In the genomic region with DNA sequence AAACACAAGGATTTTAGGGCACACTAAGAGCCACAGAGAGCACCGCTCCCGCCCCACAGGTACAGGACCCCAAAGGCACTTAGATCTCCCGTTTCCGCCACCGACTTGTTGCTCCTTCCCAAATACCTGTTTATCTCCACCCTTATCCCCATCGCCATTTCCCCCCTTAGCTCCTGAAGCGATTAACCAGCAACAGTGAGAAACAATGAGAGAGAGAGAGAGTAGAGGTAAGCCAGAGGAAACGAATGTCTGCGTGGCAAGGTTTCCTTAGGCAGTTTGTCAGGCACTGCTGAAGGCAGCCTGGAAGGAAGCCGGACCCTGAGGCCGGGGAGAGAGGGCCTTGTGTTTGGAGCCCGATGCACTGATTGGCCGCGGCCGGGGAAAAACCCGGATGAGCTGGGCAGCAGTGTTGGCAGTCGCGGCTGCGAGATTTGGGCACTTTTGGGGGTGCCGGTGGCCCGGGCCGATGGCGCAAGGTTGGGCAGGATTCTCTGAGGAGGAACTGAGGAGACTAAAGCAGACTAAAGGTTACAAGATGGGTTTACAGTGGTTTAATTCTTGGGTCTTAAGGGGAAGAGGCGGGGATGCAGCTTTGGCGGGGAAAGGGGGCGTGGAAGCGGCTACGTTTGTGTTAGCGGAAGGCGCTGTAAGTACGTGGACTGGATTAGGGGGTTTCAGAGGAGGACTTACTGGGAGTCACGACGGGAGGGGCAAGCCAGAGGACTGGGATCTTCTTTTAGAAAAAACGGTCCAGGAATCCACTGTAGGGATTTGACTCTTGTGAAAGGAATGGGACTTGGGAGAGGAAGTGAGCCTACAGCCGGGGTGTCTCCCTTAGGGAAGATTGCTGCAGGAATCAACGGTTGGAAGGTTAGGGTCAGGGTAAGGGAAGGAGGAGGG, we compare ENCODE assay signal across 8 cellular contexts. TPM values are rescaled to one million over a fixed set of nuclear protein-coding genes. Genes with fewer than 3 reads are reported as not detected.
DNase-seq lines count a peak whose midpoint lies in the region; ATAC-seq and TF ChIP-seq lines count a peak whose summit lies in the region.

A gene with protein sequence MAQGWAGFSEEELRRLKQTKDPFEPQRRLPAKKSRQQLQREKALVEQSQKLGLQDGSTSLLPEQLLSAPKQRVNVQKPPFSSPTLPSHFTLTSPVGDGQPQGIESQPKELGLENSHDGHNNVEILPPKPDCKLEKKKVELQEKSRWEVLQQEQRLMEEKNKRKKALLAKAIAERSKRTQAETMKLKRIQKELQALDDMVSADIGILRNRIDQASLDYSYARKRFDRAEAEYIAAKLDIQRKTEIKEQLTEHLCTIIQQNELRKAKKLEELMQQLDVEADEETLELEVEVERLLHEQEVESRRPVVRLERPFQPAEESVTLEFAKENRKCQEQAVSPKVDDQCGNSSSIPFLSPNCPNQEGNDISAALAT (plus strand): TSS at position 409 of the 900 bp plus-strand sequence. CDS start 58 bp downstream, at position 467.

- H3K9ac ChIP-seq in fibroblast of lung (ENCODE audit: insufficient read depth, low read length), result peak within 1 kb of the TSS; percentile 95

- no peaks in the 10 kb centered on the region for H3K9me3 Mint-ChIP-seq in activated T-cell treated with anti-CD3 and anti-CD28 coated beads, Interleukin-2, amount 50 U/mL, for 72 hours
- H3K9me3 Mint-ChIP-seq in naive B cell, result no peaks in the 10 kb centered on the region
- no peaks in the 10 kb centered on the region for H3K9me3 Mint-ChIP-seq in stimulated activated memory B cell treated with anti-CD40 and anti-IgM and Interleukin-4, amounts not matched to agents 10 μg/mL and 1 μg/mL and 100 μg/mL, for 72 hours

- H3K27me3 ChIP-seq in Peyer's patch (no peaks in the 10 kb centered on the region), fibroblast of lung (ENCODE audit: control insufficient read depth, insufficient read depth, low read length) (no peaks in the 10 kb centered on the region)

- TF ChIP-seq CTCF in Peyer's patch (IDR thresholded peaks at IDR 0.05), result no peak
- TF ChIP-seq CTCF in fibroblast of lung (conservative IDR thresholded peaks at IDR 0.05 in 1 of 2, IDR thresholded peaks at IDR 0.05 in 1 of 2; ENCODE audit: low read depth in 1 of 2, low read length in 2 of 2), result no peak

- DNase-seq in DMS79 (lab: John Stamatoyannopoulos, UW), result peak; percentile 93
- DNase-seq in KG1 (lab: John Stamatoyannopoulos, UW), result peak; percentile 69
- DNase-seq in Peyer's patch, result peak; percentile 89 to 95 (median 91)
- DNase-seq in activated T-cell treated with anti-CD3 and anti-CD28 coated beads, Interleukin-2, amount 50 U/mL, for 72 hours, result peak; percentile 90 to 92
- peak; percentile 94 to 98 for DNase-seq in fibroblast of lung (ENCODE audit: low read depth in 2 of 2)
- peak; percentile 83 for DNase-seq in naive B cell

- H3K79me2 ChIP-seq in fibroblast of lung (ENCODE audit: control insufficient read depth, insufficient read depth, low read length), result peaks cover 42% of the 10 kb centered on the region

- H3K27me3 Mint-ChIP-seq in activated T-cell treated with anti-CD3 and anti-CD28 coated beads, Interleukin-2, amount 50 U/mL, for 72 hours (ENCODE audit: low read depth), result no peaks in the 10 kb centered on the region
- peaks cover 0 to 11% (median 5%) of the 10 kb centered on the region in 3 donors for H3K27me3 Mint-ChIP-seq in naive B cell
- no peaks in the 10 kb centered on the region for H3K27me3 Mint-ChIP-seq in stimulated activated memory B cell treated with anti-CD40 and anti-IgM and Interleukin-4, amounts not matched to agents 10 μg/mL and 1 μg/mL and 100 μg/mL, for 72 hours

- peaks cover 13% of the 10 kb centered on the region for H3K4me1 Mint-ChIP-seq in activated T-cell treated with anti-CD3 and anti-CD28 coated beads, Interleukin-2, amount 50 U/mL, for 72 hours (ENCODE audit: low read depth)
- H3K4me1 Mint-ChIP-seq in naive B cell, result peaks cover 9 to 16% (median 14%) of the 10 kb centered on the region in 3 donors
- peaks cover 11% of the 10 kb centered on the region for H3K4me1 Mint-ChIP-seq in stimulated activated memory B cell treated with anti-CD40 and anti-IgM and Interleukin-4, amounts not matched to agents 10 μg/mL and 1 μg/mL and 100 μg/mL, for 72 hours

- H3K36me3 Mint-ChIP-seq in activated T-cell treated with anti-CD3 and anti-CD28 coated beads, Interleukin-2, amount 50 U/mL, for 72 hours (ENCODE audit: insufficient read depth in 2 of 2), result peaks cover 4% of the 10 kb centered on the region in 2 donors
- peaks cover 0 to 10% of the 10 kb centered on the region in 2 donors for H3K36me3 Mint-ChIP-seq in naive B cell
- peaks cover 3% of the 10 kb centered on the region for H3K36me3 Mint-ChIP-seq in stimulated activated memory B cell treated with anti-CD40 and anti-IgM and Interleukin-4, amounts not matched to agents 10 μg/mL and 1 μg/mL and 100 μg/mL, for 72 hours

- H3K4me3 ChIP-seq in Peyer's patch (peak within 1 kb of the TSS; percentile 50 to 77 (median 72)), fibroblast of lung (replicated peaks in 1 of 4; ENCODE audit: control extremely low read depth in 1 of 4, insufficient read depth in 1 of 4, low read depth in 3 of 4, low read length in 4 of 4) (peak within 1 kb of the TSS; percentile 45 to 98 (median 71))

- peak within 1 kb of the TSS; percentile 91 for H2AFZ ChIP-seq in fibroblast of lung (ENCODE audit: low read length)

- no peaks in the 10 kb centered on the region for H3K9me3 ChIP-seq in Peyer's patch
- H3K9me3 ChIP-seq in fibroblast of lung (ENCODE audit: control insufficient read depth, insufficient read depth, low read depth, low read length), result no peaks in the 10 kb centered on the region

- peaks cover 0 to 11% (median 4%) of the 10 kb centered on the region in 4 donors for H3K4me1 ChIP-seq in Peyer's patch
- H3K4me1 ChIP-seq in fibroblast of lung (ENCODE audit: control insufficient read depth, extremely low read depth, insufficient read depth, low read length), result no peaks in the 10 kb centered on the region

- peak; percentile 46 to 74 for TF ChIP-seq POLR2A in Peyer's patch (IDR thresholded peaks at IDR 0.05)

- no peaks in the 10 kb centered on the region for H4K20me1 ChIP-seq in fibroblast of lung (ENCODE audit: control insufficient read depth, extremely low read depth, insufficient read depth, low read length)

- H3K4me2 ChIP-seq in fibroblast of lung (ENCODE audit: extremely low read depth, insufficient read depth, low read length), result peak within 1 kb of the TSS; percentile 98

- H3K36me3 ChIP-seq in Peyer's patch (no peaks in the 10 kb centered on the region), fibroblast of lung (ENCODE audit: control insufficient read depth, insufficient read depth, low read length) (no peaks in the 10 kb centered on the region)

- ATAC-seq in GM21723 (IDR thresholded peaks at IDR 0.05; ENCODE audit: unreplicated experiment) (peak; percentile 98), naive B cell (ENCODE audit: low read depth in 2 of 2) (peak; percentile 92 to 95)
- ATAC-seq in activated T-cell treated with anti-CD3 and anti-CD28 coated beads, Interleukin-2, amount 50 U/mL, for 72 hours (replicated peaks in 1 of 2), result peak; percentile 99
- ATAC-seq in stimulated activated memory B cell treated with anti-CD40 and anti-IgM and Interleukin-4, amounts not matched to agents 10 μg/mL and 1 μg/mL and 100 μg/mL, for 72 hours, result peak; percentile 99

- H3K27ac ChIP-seq in Peyer's patch, result peak within 1 kb of the TSS; percentile 80 to 84 (median 81)
- H3K27ac ChIP-seq in fibroblast of lung (ENCODE audit: insufficient read depth, low read length), result peak within 1 kb of the TSS; percentile 97

- no peak within 1 kb of the TSS for H3K4me3 Mint-ChIP-seq in activated T-cell treated with anti-CD3 and anti-CD28 coated beads, Interleukin-2, amount 50 U/mL, for 72 hours
- H3K4me3 Mint-ChIP-seq in naive B cell, result no peak within 1 kb of the TSS
- no peak within 1 kb of the TSS for H3K4me3 Mint-ChIP-seq in stimulated activated memory B cell treated with anti-CD40 and anti-IgM and Interleukin-4, amounts not matched to agents 10 μg/mL and 1 μg/mL and 100 μg/mL, for 72 hours

- no peak within 1 kb of the TSS for H3K27ac Mint-ChIP-seq in activated T-cell treated with anti-CD3 and anti-CD28 coated beads, Interleukin-2, amount 50 U/mL, for 72 hours
- H3K27ac Mint-ChIP-seq in naive B cell, result peak within 1 kb of the TSS in 1 of 6 donors; percentile 57
- no peak within 1 kb of the TSS for H3K27ac Mint-ChIP-seq in stimulated activated memory B cell treated with anti-CD40 and anti-IgM and Interleukin-4, amounts not matched to agents 10 μg/mL and 1 μg/mL and 100 μg/mL, for 72 hours

RNA-seq across cellular contexts. Expression of the gene that starts here (rescaled TPM):
- 10 to 100 TPM; 19.7 to 52.8 (median 28.7) TPM for total RNA-seq in Peyer's patch
- total RNA-seq in activated T-cell treated with anti-CD3 and anti-CD28 coated beads, Interleukin-2, amount 50 U/mL, for 72 hours, result 10 to 100 TPM; 13.8 to 14.9 TPM
- 17.7 and 27.6 TPM in 2 replicates for total RNA-seq in fibroblast of lung
- polyA plus RNA-seq in fibroblast of lung, result 13.8 and 17.7 TPM in 2 replicates
- 8.8 and 9.6 TPM in 2 replicates for polyA plus RNA-seq in fibroblast of lung (2012)
- 0.75 TPM in 1 of 2 replicates, not detected in the other for polyA minus RNA-seq in fibroblast of lung (ENCODE audit: low replicate concordance)
- 1 to 10 TPM; 3.8 to 6.1 (median 5.5) TPM for polyA plus RNA-seq in naive B cell (ENCODE audit: low read depth in 6 of 6)

Comparison
In these comparisons a context has a peak if more than half of its experiments do, and no peak if none do; other contexts are left out.
1. Peak in every context shown above with its lines: DNase-seq, ATAC-seq, H3K4me3 ChIP-seq and H3K27ac ChIP-seq.